In the genomic region with DNA sequence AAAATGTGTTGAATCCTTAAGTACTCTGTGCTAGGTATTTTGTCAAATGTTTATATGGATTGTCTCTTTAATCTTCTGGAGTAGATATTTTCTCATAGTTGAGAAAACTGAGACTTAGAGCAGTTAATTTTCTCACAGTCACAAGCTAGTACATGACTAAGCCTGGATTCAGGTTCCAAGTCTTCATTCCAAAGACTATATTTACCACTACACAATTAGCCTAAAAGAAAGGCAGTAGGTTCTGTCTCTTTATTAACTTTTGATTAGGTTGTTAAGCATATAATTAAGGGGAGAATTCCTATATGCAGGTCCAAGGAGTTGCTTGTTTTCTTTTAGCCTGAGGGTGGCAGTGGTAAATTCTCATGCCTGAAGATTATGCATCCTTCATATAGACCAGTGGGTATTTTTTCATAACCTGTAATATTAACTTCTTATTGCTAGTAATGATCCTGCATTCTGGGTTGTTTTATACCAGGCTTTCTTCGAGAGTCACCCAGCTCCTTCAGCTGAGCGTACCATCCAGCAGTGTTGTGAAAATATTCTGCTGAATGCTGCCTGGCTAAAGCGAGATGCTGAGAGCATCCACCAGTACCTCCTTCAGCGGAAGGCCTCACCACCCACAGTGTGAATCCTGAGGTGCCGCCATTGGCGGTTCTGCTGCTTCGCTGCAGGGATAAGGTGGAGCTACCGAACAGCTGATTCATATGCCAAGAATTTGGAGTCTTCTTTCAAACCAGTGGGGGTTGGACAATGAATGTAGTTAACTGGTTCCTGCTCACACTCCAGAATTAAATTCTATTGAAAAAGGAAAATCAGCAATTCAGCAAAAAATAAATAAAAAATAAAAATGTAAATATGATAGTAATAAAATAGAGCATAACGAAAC, we compare ENCODE assay signal across 8 cellular contexts. TPM values are rescaled to one million over a fixed set of nuclear protein-coding genes. Genes with fewer than 3 reads are reported as not detected.
DNase-seq lines count a peak whose midpoint lies in the region; TF ChIP-seq lines count a peak whose summit lies in the region.

No MANE protein-coding gene starts in this region.

- H3K4me2 ChIP-seq in Loucy (ENCODE audit: low read depth, low read length, poor library complexity, severe bottlenecking), result no peak overlapping the region
- no peak overlapping the region for H3K4me2 ChIP-seq in mesendoderm (ENCODE audit: low read length)

- H3K4me1 ChIP-seq in Loucy (ENCODE audit: insufficient read depth, low read length, poor library complexity, severe bottlenecking) (peaks cover 14% of the 10 kb centered on the region), mesendoderm (ENCODE audit: control insufficient read depth, low read depth, low read length) (peaks cover 2% of the 10 kb centered on the region), tibial nerve (peaks cover 0 to 17% (median 0%) of the 10 kb centered on the region in 4 donors)

- H3K4me3 ChIP-seq in AG10803 (ENCODE audit: low read length) (no peak overlapping the region), Loucy (ENCODE audit: low read length, poor library complexity, severe bottlenecking) (no peak overlapping the region), mesendoderm (ENCODE audit: low read length) (no peak overlapping the region), tibial nerve (no peak overlapping the region)

- no peak for TF ChIP-seq POLR2A in tibial nerve (IDR thresholded peaks at IDR 0.05)

- no peak overlapping the region for H3K23ac ChIP-seq in mesendoderm (ENCODE audit: low read length)

- no peak overlapping the region for H2AFZ ChIP-seq in Loucy (ENCODE audit: low read length)

- TF ChIP-seq CTCF in AG10803 (conservative IDR thresholded peaks at IDR 0.05; ENCODE audit: low read length) (no peak; the same call in 1 of the 2 replicates), Loucy (conservative IDR thresholded peaks at IDR 0.05; ENCODE audit: low read length) (peak; percentile 54), tibial nerve (IDR thresholded peaks at IDR 0.05) (no peak)

- no peaks in the 10 kb centered on the region for H3K27me3 ChIP-seq in Loucy (ENCODE audit: insufficient read depth, low read length, poor library complexity, severe bottlenecking)
- H3K27me3 ChIP-seq in mesendoderm (ENCODE audit: insufficient read depth, low read length, poor library complexity), result no peaks in the 10 kb centered on the region
- H3K27me3 ChIP-seq in tibial nerve, result no peaks in the 10 kb centered on the region

- H3K27ac ChIP-seq in caudate nucleus (ENCODE audit: low read depth, low read length) (peak overlapping the region; percentile 21), mesendoderm (ENCODE audit: low read depth, low read length) (peak overlapping the region; percentile 42), tibial nerve (peak overlapping the region in 2 of 4 donors; percentile 15 to 25)

- H2BK120ac ChIP-seq in mesendoderm (ENCODE audit: low read depth, low read length), result no peak overlapping the region

- H3K36me3 ChIP-seq in Loucy (ENCODE audit: insufficient read depth, low read length) (peaks cover 65% of the 10 kb centered on the region; the same call in 1 of the 2 replicates), mesendoderm (ENCODE audit: control insufficient read depth, insufficient read depth, low read length) (peaks cover 3% of the 10 kb centered on the region), tibial nerve (peaks cover 0 to 81% (median 18%) of the 10 kb centered on the region in 3 donors)

- no CpG with 5 or more reads among the region's 9 CpGs for WGBS in mesendoderm (ENCODE audit: extremely low coverage, insufficient coverage, low lambda C conversion rate)
- 24 to 26% methylated on average over 9 of the region's 9 CpGs for WGBS in tibial nerve, 2 donors

- H3K56ac ChIP-seq in mesendoderm (ENCODE audit: low read length), result no peak overlapping the region

- no peaks in the 10 kb centered on the region for H3F3A ChIP-seq in Loucy (ENCODE audit: low read depth)

- H3K79me1 ChIP-seq in mesendoderm (ENCODE audit: low read length), result no peaks in the 10 kb centered on the region

- no peaks in the 10 kb centered on the region for H4K20me1 ChIP-seq in Loucy (ENCODE audit: insufficient read depth, low read length, poor library complexity, severe bottlenecking)

- H4K5ac ChIP-seq in mesendoderm (ENCODE audit: low read length), result no peak overlapping the region

- H2AK5ac ChIP-seq in mesendoderm (ENCODE audit: low read length), result no peak overlapping the region

- H4K8ac ChIP-seq in mesendoderm (ENCODE audit: low read depth, low read length), result no peak overlapping the region

- H3K4ac ChIP-seq in mesendoderm (ENCODE audit: low read depth, low read length), result no peak overlapping the region

- peak; percentile 87 for DNase-seq in AG10803 (ENCODE audit: low read depth)
- peak in 46 of 61 donors; percentile 0 to 84 (median 38) for DNase-seq in caudate nucleus (lab: John Stamatoyannopoulos, UW)
- peak; percentile 97 for DNase-seq in mesendoderm
- DNase-seq in NCI-H2107 (lab: John Stamatoyannopoulos, UW), result no peak
- no peak for DNase-seq in NCI-H446 treated with DMSO at 0.1 percent for 48 hours (lab: John Stamatoyannopoulos, UW)
- no peak for DNase-seq in tibial nerve (ENCODE audit: low spot score in 2 of 2)
- DNase-seq in NCI-H526 (lab: John Stamatoyannopoulos, UW), result no peak

- H3K79me2 ChIP-seq in Loucy (ENCODE audit: insufficient read depth, low read length) (no peaks in the 10 kb centered on the region), mesendoderm (ENCODE audit: control insufficient read depth, insufficient read depth, low read length) (no peaks in the 10 kb centered on the region)

- no peak overlapping the region for H3K9ac ChIP-seq in Loucy (ENCODE audit: low read depth, low read length, poor library complexity, severe bottlenecking)
- no peak overlapping the region for H3K9ac ChIP-seq in mesendoderm (ENCODE audit: low read length)

- H3K9me3 ChIP-seq in Loucy (ENCODE audit: insufficient read depth, low read depth, low read length) (no peaks in the 10 kb centered on the region), tibial nerve (no peaks in the 10 kb centered on the region)

- H2BK15ac ChIP-seq in mesendoderm (replicated peaks; ENCODE audit: low read depth), result no peak overlapping the region

- H3K9me2 ChIP-seq in Loucy (replicated peaks; ENCODE audit: low read depth, low read length), result no peaks in the 10 kb centered on the region

- no peak overlapping the region for H3K18ac ChIP-seq in mesendoderm (ENCODE audit: low read length)

- no peak overlapping the region for H2BK5ac ChIP-seq in mesendoderm (ENCODE audit: low read length)

- TF ChIP-seq EP300 in tibial nerve (IDR thresholded peaks at IDR 0.05), result no peak

RNA-seq across cellular contexts. Expression of a gene that starts 28.2 kb away (rescaled TPM):
- 345 TPM for polyA plus RNA-seq in mesendoderm (2013, experiment 1 of 2)
- polyA plus RNA-seq in mesendoderm (2013, experiment 2 of 2), result 347 TPM
- total RNA-seq in tibial nerve, result 100 to 1,000 TPM; 164 to 205 (median 181) TPM

Comparison
In these comparisons a context has a peak if more than half of its experiments do, and no peak if none do; other contexts are left out.
1. DNase-seq: peak in AG10803 (single experiment), caudate nucleus (46 of 61) and mesendoderm (single experiment); none in NCI-H2107 (single experiment), NCI-H446 treated with DMSO at 0.1 percent for 48 hours (single experiment), tibial nerve (0 of 2) and NCI-H526 (0 of 2).